Comparison of ENCODE assay signal across 8 cellular contexts in genomic region chr3:64399205-64399800, GRCh38.
DNase-seq lines count a peak whose midpoint lies in the region; ATAC-seq and TF ChIP-seq lines count a peak whose summit lies in the region.

No MANE protein-coding gene starts in this region.

- no peak overlapping the region for H3K27ac Mint-ChIP-seq in Caco-2 (ENCODE audit: unreplicated experiment)

- ATAC-seq in GM18858 (IDR thresholded peaks at IDR 0.05; ENCODE audit: unreplicated experiment): peak; percentile 64
- no peak for ATAC-seq in HG02973 (IDR thresholded peaks at IDR 0.05; ENCODE audit: unreplicated experiment)
- ATAC-seq in HG03139 (IDR thresholded peaks at IDR 0.05; ENCODE audit: unreplicated experiment): no peak

- POLR2A ChIA-PET in Caco-2 (lab: Charles Lee): no interaction called here

- no peaks in the 10 kb centered on the region for H3K4me1 ChIP-seq in Caco-2

- H3K27me3 ChIP-seq in Caco-2 (replicated peaks; ENCODE audit: control insufficient read depth, insufficient read depth, low read length): no peaks in the 10 kb centered on the region

- no peaks in the 10 kb centered on the region for H3K27me3 Mint-ChIP-seq in Caco-2 (ENCODE audit: insufficient read depth, unreplicated experiment)

- no peaks in the 10 kb centered on the region for H3K9me3 ChIP-seq in Caco-2

- H3K9me3 Mint-ChIP-seq in Caco-2 (ENCODE audit: unreplicated experiment): no peaks in the 10 kb centered on the region

- H3K4me3 ChIP-seq in Caco-2 (ENCODE audit: low read depth, low read length): no peak overlapping the region

- CTCF ChIA-PET in Caco-2 (lab: Charles Lee): no interaction called here

- no peaks in the 10 kb centered on the region for H3K36me3 ChIP-seq in Caco-2 (ENCODE audit: control insufficient read depth, insufficient read depth, low read length)

- intact Hi-C loops in Caco-2 (cut with micrococcal nuclease; ENCODE audit: unreplicated experiment): loop anchor here (1.0 to 2.0 kb wide), 4 partner anchors 55 to 369 kb away; no protein-coding TSS in a partner anchor

- TF ChIP-seq CTCF in Caco-2 (IDR thresholded peaks at IDR 0.05; ENCODE audit: insufficient read depth in 1 of 2, low read depth in 1 of 2, low read length in 1 of 2, severe bottlenecking in 1 of 2, unreplicated experiment in 1 of 2): peak; percentile 48 to 71

- no peak overlapping the region for H3K4me3 Mint-ChIP-seq in Caco-2 (ENCODE audit: unreplicated experiment)

- DNase-seq in Caco-2 (peak in 1 of 2 experiments; percentile 67), NAMALWA (ENCODE audit: low spot score) (peak; percentile 39), amniotic stem cell (lab: John Stamatoyannopoulos, UW) (peak; percentile 55), hepatic stellate cell (ENCODE audit: low spot score) (peak; percentile 35), smooth muscle cell of the brain vasculature (ENCODE audit: low read depth, low spot score) (peak; percentile 41)

- H3K36me3 Mint-ChIP-seq in Caco-2 (ENCODE audit: insufficient read depth, unreplicated experiment): no peaks in the 10 kb centered on the region

- no TSS peak for BruUV-seq in Caco-2 (replicated peaks; lab: Mats Ljungman, UMichigan)

- H3K4me1 Mint-ChIP-seq in Caco-2 (ENCODE audit: low read depth, unreplicated experiment): no peaks in the 10 kb centered on the region
